ENCODE assay signal across 1 cellular context in genomic region chr4:169260217-169260866, GRCh38.
TF ChIP-seq lines count a peak whose summit lies in the region.

No MANE protein-coding gene starts in this region.

TF ChIP-seq in GM23338, 12 proteins besides CTCF, POLR2A, EP300 and RAD21 (continued from another document):
- no peak for TF ChIP-seq REST (IDR thresholded peaks at IDR 0.05; ENCODE audit: unreplicated experiment)
